14 cellular contexts compared by ENCODE assay signal in genomic region chr6:49423817-49424216, GRCh38. TPM values are rescaled to one million over a fixed set of nuclear protein-coding genes. Genes with fewer than 3 reads are reported as not detected.
DNase-seq lines count a peak whose midpoint lies in the region; ATAC-seq, FAIRE-seq and TF ChIP-seq lines count a peak whose summit lies in the region.
"Had no signal": no experiment of that assay in that cellular context is flagged by ENCODE, and none has a peak within 500 bp of the region (broad histone marks: within the 10 kb centered on the region; RNA-seq: fewer than 3 reads in every experiment).

No MANE protein-coding gene starts in this region.

- no peak overlapping the region for H3K18ac ChIP-seq in H1 (ENCODE audit: extremely low read depth, low read length)

- H3K27ac ChIP-seq in GM23338 (ENCODE audit: low read depth) (no peak overlapping the region), H1 (ENCODE audit: low read depth, low read length) (no peak overlapping the region), tibial artery (no peak overlapping the region), spleen (no peak overlapping the region)

- H3K27me3 ChIP-seq in GM23338 (ENCODE audit: insufficient read depth) (no peaks in the 10 kb centered on the region), H1 (replicated peaks in 1 of 4; ENCODE audit: control insufficient read depth in 3 of 4, extremely low read depth in 1 of 4, insufficient read depth in 3 of 4, low read length in 3 of 4) (no peaks in the 10 kb centered on the region), tibial artery (no peaks in the 10 kb centered on the region), spleen (replicated peaks in 1 of 7) (no peaks in the 10 kb centered on the region)

- H3K79me2 ChIP-seq in GM23338 (replicated peaks; ENCODE audit: insufficient read depth), result no peaks in the 10 kb centered on the region
- no peaks in the 10 kb centered on the region for H3K79me2 ChIP-seq in H1 (ENCODE audit: control insufficient read depth in 1 of 2, insufficient read depth in 2 of 2, low read length in 2 of 2)

- no peak overlapping the region for H4K8ac ChIP-seq in H1 (ENCODE audit: extremely low read depth, insufficient read depth, low read length)

- no peak overlapping the region for H3K4me3 ChIP-seq in GM23338
- no peak overlapping the region for H3K4me3 ChIP-seq in H1 (ENCODE audit: extremely low read depth in 1 of 4, insufficient read depth in 2 of 4, low read depth in 3 of 4, low read length in 4 of 4)
- H3K4me3 ChIP-seq in tibial artery, result no peak overlapping the region
- no peak overlapping the region for H3K4me3 ChIP-seq in spleen
- H3K4me3 ChIP-seq: GM12878 had no signal

- H3K36me3 Mint-ChIP-seq in GM23338 (ENCODE audit: low read depth), result no peaks in the 10 kb centered on the region

- no peak for FAIRE-seq in H1 (lab: Jason Lieb, UNC)
- FAIRE-seq: colon, GM12878 had no signal

- no peaks in the 10 kb centered on the region for H3K27me3 Mint-ChIP-seq in GM23338 (ENCODE audit: insufficient read depth, low read depth, poor library complexity)
- H3K27me3 Mint-ChIP-seq: B cell; stimulated activated naive B cell treated with anti-CD40 and anti-IgM and Interleukin-4, amounts not matched to agents 10 μg/mL and 1 μg/mL and 100 μg/mL, for 72 hours had no signal

- POLR2A ChIA-PET in H1 (lab: Charles Lee; ENCODE audit: partially characterized antibody), result no interaction called here

- peak; percentile 50 to 63 for TF ChIP-seq RAD21 in H1 (IDR thresholded peaks at IDR 0.05 in 1 of 2, conservative IDR thresholded peaks at IDR 0.05 in 1 of 2; ENCODE audit: low read depth in 2 of 2, low read length in 2 of 2)

- H3K23me2 ChIP-seq in H1 (ENCODE audit: low read depth, low read length), result no peaks in the 10 kb centered on the region

- H3K4me1 ChIP-seq in GM23338 (ENCODE audit: insufficient read depth), result no peaks in the 10 kb centered on the region
- no peaks in the 10 kb centered on the region for H3K4me1 ChIP-seq in H1 (replicated peaks in 1 of 4; ENCODE audit: control insufficient read depth in 3 of 4, insufficient read depth in 4 of 4, low read length in 3 of 4)
- no peaks in the 10 kb centered on the region for H3K4me1 ChIP-seq in tibial artery
- H3K4me1 ChIP-seq in spleen, result no peaks in the 10 kb centered on the region

- H4K5ac ChIP-seq in H1 (ENCODE audit: insufficient read length, low read depth, low read length), result no peak overlapping the region

- no peak overlapping the region for H2BK20ac ChIP-seq in H1 (ENCODE audit: low read length)

- no peaks in the 10 kb centered on the region for H3K9me2 ChIP-seq in GM23338 (ENCODE audit: insufficient read depth)

- H3K9me3 ChIP-seq in H1 (ENCODE audit: insufficient read depth in 2 of 2, low read depth in 1 of 2, low read length in 1 of 2) (no peaks in the 10 kb centered on the region), tibial artery (no peaks in the 10 kb centered on the region), spleen (no peaks in the 10 kb centered on the region)

- H4K20me1 ChIP-seq in GM23338 (replicated peaks; ENCODE audit: insufficient read depth) (no peaks in the 10 kb centered on the region), H1 (replicated peaks in 1 of 2; ENCODE audit: control insufficient read depth in 1 of 2, insufficient read depth in 2 of 2, low read length in 2 of 2) (no peaks in the 10 kb centered on the region)

- no peak for TF ChIP-seq EP300 in H1 (IDR thresholded peaks at IDR 0.05; ENCODE audit: borderline replicate concordance in 1 of 2, low read depth in 2 of 2, low read length in 2 of 2)

- H2BK12ac ChIP-seq in H1 (ENCODE audit: low read depth, low read length), result no peak overlapping the region

- peak; percentile 49 to 56 for TF ChIP-seq CTCF in GM23338 (conservative IDR thresholded peaks at IDR 0.05; ENCODE audit: low read depth in 2 of 2)
- peak in 1 of 3 experiments; percentile 8; a peak in 2 of 4 replicates for TF ChIP-seq CTCF in H1 (IDR thresholded peaks at IDR 0.05; ENCODE audit: control extremely low read depth in 1 of 3, insufficient read depth in 1 of 3, low read depth in 1 of 3, low read length in 3 of 3)
- no peak for TF ChIP-seq CTCF in tibial artery (IDR thresholded peaks at IDR 0.05)
- no peak for TF ChIP-seq CTCF in spleen (IDR thresholded peaks at IDR 0.05 in 8 of 11, conservative IDR thresholded peaks at IDR 0.05 in 3 of 11)

- no peaks in the 10 kb centered on the region for H3K9me3 Mint-ChIP-seq in GM23338

- no peak overlapping the region for H3K56ac ChIP-seq in H1 (replicated peaks; ENCODE audit: insufficient read length, low read depth, low read length)

- no peak overlapping the region for H3K27ac Mint-ChIP-seq in GM23338
- H3K27ac Mint-ChIP-seq: B cell; stimulated activated naive B cell treated with anti-CD40 and anti-IgM and Interleukin-4, amounts not matched to agents 10 μg/mL and 1 μg/mL and 100 μg/mL, for 72 hours had no signal

- no peak overlapping the region for H2AK5ac ChIP-seq in H1 (ENCODE audit: low read depth, low read length)

- no peak overlapping the region for H2BK5ac ChIP-seq in H1 (ENCODE audit: low read depth, low read length)

- no peak overlapping the region for H4K91ac ChIP-seq in H1 (replicated peaks; ENCODE audit: insufficient read length, low read length)

- no peak overlapping the region for H3K4ac ChIP-seq in H1 (replicated peaks; ENCODE audit: insufficient read length, low read depth, low read length)

- TF ChIP-seq POLR2A in H1 (IDR thresholded peaks at IDR 0.05; ENCODE audit: control extremely low read depth in 1 of 2, low read depth in 2 of 2, low read length in 2 of 2), result no peak
- no peak for TF ChIP-seq POLR2A in spleen (IDR thresholded peaks at IDR 0.05)

- no peak overlapping the region for H3K9ac ChIP-seq in H1 (replicated peaks in 1 of 4; ENCODE audit: extremely low read depth in 1 of 4, low read depth in 3 of 4, low read length in 3 of 4)

- ATAC-seq in GM23338, result no peak
- ATAC-seq: GM12878; stimulated activated naive B cell treated with anti-CD40 and anti-IgM and Interleukin-4, amounts not matched to agents 10 μg/mL and 1 μg/mL and 100 μg/mL, for 72 hours had no signal

- no peak overlapping the region for H2BK120ac ChIP-seq in H1 (replicated peaks; ENCODE audit: low read depth, low read length)

- WGBS in H1 (ENCODE audit: extremely low coverage in 1 of 2, insufficient coverage in 1 of 2, insufficient read length in 1 of 2, insufficient replicate concordance in 2 of 2, low coverage in 1 of 2, low lambda C conversion rate in 2 of 2, missing lambda C conversion rate in 1 of 2), 2 experiments, result 63% methylated on average over 1 of the region's 1 CpG; no CpG with 5 or more reads in 1 of the 2 experiments
- WGBS in spleen, 5 donors, result 50 to 67% (median 55%) methylated on average over 1 of the region's 1 CpG

- CTCF ChIA-PET in H1 (lab: Charles Lee; ENCODE audit: partially characterized antibody), result no interaction called here

- DNase-seq in A172 (ENCODE audit: low spot score), result peak; percentile 32
- peak; percentile 23 for DNase-seq in GM23338 (ENCODE audit: low spot score)
- peak; percentile 51 for DNase-seq in NCI-H82 (lab: John Stamatoyannopoulos, UW)
- no peak for DNase-seq in H1 (ENCODE audit: low read depth in 1 of 2, low spot score in 2 of 2)
- DNase-seq in C1 segment of cervical spinal cord (lab: John Stamatoyannopoulos, UW), result no peak
- DNase-seq in tibial artery, result no peak
- no peak for DNase-seq in spleen
- DNase-seq in iPS-NIHi11 (ENCODE audit: low spot score), result no peak
- DNase-seq: KG1; NK-92 treated with Interleukin-12 subunit alpha and Interleukin-12 subunit beta, amount 100 ng/mL, for 24 hours; stimulated activated naive B cell treated with anti-CD40 and anti-IgM and Interleukin-4, amounts not matched to agents 10 μg/mL and 1 μg/mL and 100 μg/mL, for 72 hours had no signal

- no peaks in the 10 kb centered on the region for H3K79me1 ChIP-seq in H1 (ENCODE audit: low read depth, low read length)

- no peaks in the 10 kb centered on the region for H3K36me3 ChIP-seq in GM23338 (ENCODE audit: insufficient read depth)
- no peaks in the 10 kb centered on the region for H3K36me3 ChIP-seq in H1 (ENCODE audit: control insufficient read depth in 2 of 4, insufficient read depth in 4 of 4, low read length in 3 of 4)
- H3K36me3 ChIP-seq in tibial artery, result peaks cover 0 to 11% (median 10%) of the 10 kb centered on the region in 3 donors
- peaks cover 0 to 8% (median 0%) of the 10 kb centered on the region in 6 donors for H3K36me3 ChIP-seq in spleen

- H3K4me3 Mint-ChIP-seq in GM23338, result no peak overlapping the region
- H3K4me3 Mint-ChIP-seq: B cell; stimulated activated naive B cell treated with anti-CD40 and anti-IgM and Interleukin-4, amounts not matched to agents 10 μg/mL and 1 μg/mL and 100 μg/mL, for 72 hours had no signal

- no peaks in the 10 kb centered on the region for H3F3A ChIP-seq in GM23338 (replicated peaks; ENCODE audit: low read depth)

- H3K23ac ChIP-seq in H1 (ENCODE audit: insufficient read length), result no peak overlapping the region

- H2AFZ ChIP-seq in GM23338 (no peak overlapping the region), H1 (ENCODE audit: low read length) (no peak overlapping the region)

- intact Hi-C loops in tibial artery (cut with DNase I; ENCODE audit: low total_unique reads) (no loop called here), spleen (cut with DNase I; ENCODE audit: low total_unique reads) (no loop called here)

- H3K4me2 ChIP-seq in GM23338 (no peak overlapping the region), H1 (ENCODE audit: insufficient read depth in 1 of 2, low read depth in 2 of 2, low read length in 2 of 2) (no peak overlapping the region)

- H2BK15ac ChIP-seq in H1 (ENCODE audit: low read length), result no peak overlapping the region

- no peak overlapping the region for H3K14ac ChIP-seq in H1 (ENCODE audit: insufficient read length)

- peaks cover 5% of the 10 kb centered on the region; the same call in 2 of the 3 replicates for H3K4me1 Mint-ChIP-seq in GM23338
- H3K4me1 Mint-ChIP-seq: B cell; stimulated activated naive B cell treated with anti-CD40 and anti-IgM and Interleukin-4, amounts not matched to agents 10 μg/mL and 1 μg/mL and 100 μg/mL, for 72 hours had no signal

RNA-seq across cellular contexts. Expression of gene MMUT, which starts 39.2 kb away (rescaled TPM):
- 9.0 and 10.1 TPM in 2 replicates for total RNA-seq in A172 (2014; rRNA removed; shearing (Covaris generic))
- 9.4 and 12.4 TPM in 2 replicates for total RNA-seq in GM23338 (2014; rRNA removed; shearing (Covaris generic))
- polyA plus RNA-seq in GM23338 (2016; fragmentation: Nextera tagmentation; extraction: Ambion mirVana) (8.7 and 9.1 TPM in 2 replicates), H1 (2011; rRNA removed) (3.0 and 5.2 TPM in 2 replicates), spleen (1 to 10 TPM; 6.2 to 7.4 (median 6.5) TPM)
- total RNA-seq in H1 (2021; fragmentation: NEBNext Ultra II Directional; extraction: Animal tissue kit (Norgen Biotek cat#: 25700)), result 11.9 and 13.0 TPM in 2 replicates
- polyA plus RNA-seq in H1 (2011; cell fraction: cytosol; rRNA removed), result 6.6 TPM
- polyA plus RNA-seq in H1 (2011; cell fraction: nucleus; rRNA removed), result 6.3 TPM
- polyA plus RNA-seq in H1 (2012, experiment 1 of 2), result 8.3 to 12.6 TPM (median 9.0 TPM) in 4 replicates
- 0.73 TPM for polyA plus RNA-seq in H1 (2012, experiment 2 of 2)
- 11.4 TPM for polyA plus RNA-seq in H1 (2013, experiment 1 of 2)
- 11.0 TPM for polyA plus RNA-seq in H1 (2013, experiment 2 of 2)
- 8.5 and 11.1 TPM in 2 replicates for polyA minus RNA-seq in H1 (2011; rRNA and poly(A)+ RNA removed)
- 4.4 TPM for polyA minus RNA-seq in H1 (2011; cell fraction: cytosol; rRNA and poly(A)+ RNA removed)
- 8.6 TPM for polyA minus RNA-seq in H1 (2011; cell fraction: nucleus; rRNA and poly(A)+ RNA removed)
- total RNA-seq in spleen, result 10 to 100 TPM in 5 of 7 donors, 1 to 10 TPM in 2; 9.5 to 16.6 (median 13.4) TPM

RNA-seq across cellular contexts. Expression of gene CENPQ, which starts 39.4 kb away (rescaled TPM):
- 26.0 and 32.8 TPM in 2 replicates for total RNA-seq in A172 (2014; rRNA removed; shearing (Covaris generic))
- 17.6 and 20.2 TPM in 2 replicates for total RNA-seq in GM23338 (2014; rRNA removed; shearing (Covaris generic))
- polyA plus RNA-seq in GM23338 (2016; fragmentation: Nextera tagmentation; extraction: Ambion mirVana) (39.6 and 41.5 TPM in 2 replicates), H1 (2011; rRNA removed) (4.3 and 9.4 TPM in 2 replicates), spleen (1 to 10 TPM; 4.9 to 9.6 (median 7.5) TPM)
- 19.6 and 19.7 TPM in 2 replicates for total RNA-seq in H1 (2021; fragmentation: NEBNext Ultra II Directional; extraction: Animal tissue kit (Norgen Biotek cat#: 25700))
- 11.6 TPM for polyA plus RNA-seq in H1 (2011; cell fraction: cytosol; rRNA removed)
- 1.7 TPM for polyA plus RNA-seq in H1 (2011; cell fraction: nucleus; rRNA removed)
- polyA plus RNA-seq in H1 (2012, experiment 1 of 2), result 6.2 to 13.5 TPM (median 7.3 TPM) in 4 replicates
- 3.6 TPM for polyA plus RNA-seq in H1 (2012, experiment 2 of 2)
- polyA plus RNA-seq in H1 (2013, experiment 1 of 2), result 19.1 TPM
- polyA plus RNA-seq in H1 (2013, experiment 2 of 2), result 19.5 TPM
- 3.8 and 6.4 TPM in 2 replicates for polyA minus RNA-seq in H1 (2011; rRNA and poly(A)+ RNA removed)
- 2.3 TPM for polyA minus RNA-seq in H1 (2011; cell fraction: cytosol; rRNA and poly(A)+ RNA removed)
- polyA minus RNA-seq in H1 (2011; cell fraction: nucleus; rRNA and poly(A)+ RNA removed), result 13.0 TPM
- total RNA-seq in spleen, result 1 to 10 TPM; 3.8 to 8.4 (median 5.3) TPM

Comparison
In these comparisons a context has a peak if more than half of its experiments do, and no peak if none do; other contexts are left out.
1. DNase-seq: peak in A172 (single experiment), GM23338 (single experiment) and NCI-H82 (single experiment); none in H1 (0 of 2), C1 segment of cervical spinal cord (0 of 14), tibial artery (0 of 2), spleen (single experiment) and iPS-NIHi11 (single experiment).
2. CTCF ChIP-seq: peak in GM23338 (2 of 2); none in tibial artery (0 of 2) and spleen (0 of 11).